In the genomic region with DNA sequence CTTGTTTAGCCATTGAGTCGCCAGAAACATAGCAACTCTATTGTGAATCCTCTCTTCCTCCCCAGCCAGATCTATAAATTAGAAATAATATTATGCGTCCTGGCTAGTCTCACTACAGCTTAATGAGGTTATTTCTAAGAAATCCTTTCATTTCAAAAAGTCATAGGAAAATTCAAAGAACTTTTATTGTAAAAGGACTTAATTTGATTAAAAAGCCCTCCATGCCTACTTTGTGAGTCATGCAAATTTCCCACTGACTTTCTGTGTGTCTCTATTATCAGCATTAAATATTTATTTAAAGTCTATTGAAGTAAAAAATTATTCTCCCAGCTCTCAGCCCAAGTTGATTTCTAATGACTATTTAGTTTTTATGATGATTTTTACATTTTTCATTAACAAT, we compare ENCODE assay signal across 19 cellular contexts.
DNase-seq lines count a peak whose midpoint lies in the region; ATAC-seq, FAIRE-seq and TF ChIP-seq lines count a peak whose summit lies in the region.
"Had no signal": no experiment of that assay in that cellular context is flagged by ENCODE, and none has a peak within 500 bp of the region (broad histone marks: within the 10 kb centered on the region; RNA-seq: fewer than 3 reads in every experiment).

No MANE protein-coding gene starts in this region.

- no peak for ATAC-seq in Panc1
- ATAC-seq in gastrocnemius medialis: no peak
- ATAC-seq in T-helper 17 cell: no peak
- no peak for ATAC-seq in CD4-positive, alpha-beta T cell (ENCODE audit: poor library complexity)
- ATAC-seq: HepG2, T-cell had no signal

- in situ Hi-C loops in Panc1 (cut with HindIII; ENCODE audit: low pct_unique_long_range_greater_than_20kb, low sequenced_read_pairs) (no loop called here), gastrocnemius medialis (cut with MboI; ENCODE audit: low sequenced_read_pairs in 4 of 4) (no loop called here)

- H3K9me3 ChIP-seq in Panc1 (ENCODE audit: control insufficient read depth, insufficient read depth, low read depth, low read length) (peaks cover 24% of the 10 kb centered on the region; the same call in 1 of the 2 replicates), gastrocnemius medialis (no peaks in the 10 kb centered on the region), T-helper 17 cell (ENCODE audit: control insufficient read depth, low read length, poor library complexity, severe bottlenecking) (no peaks in the 10 kb centered on the region)
- H3K9me3 ChIP-seq in CD4-positive, alpha-beta T cell (ENCODE audit: control insufficient read depth, low read length): no peaks in the 10 kb centered on the region

- no TSS peak for BruUV-seq in Panc1 (replicated peaks; lab: Mats Ljungman, UMichigan)

- H3K4me1 ChIP-seq in Panc1 (ENCODE audit: control insufficient read depth, insufficient read depth, low read length) (no peaks in the 10 kb centered on the region), gastrocnemius medialis (no peaks in the 10 kb centered on the region)
- H3K4me1 ChIP-seq: SJCRH30 had no signal

- H3K27me3 ChIP-seq in Panc1 (ENCODE audit: control insufficient read depth, insufficient read depth, low read length) (no peaks in the 10 kb centered on the region), gastrocnemius medialis (no peaks in the 10 kb centered on the region)
- H3K27me3 ChIP-seq in CD4-positive, alpha-beta T cell (ENCODE audit: control insufficient read depth, insufficient read depth, low read length): no peaks in the 10 kb centered on the region
- H3K27me3 ChIP-seq: MG63, SJCRH30 had no signal

- H3K27ac ChIP-seq in Panc1 (ENCODE audit: low read length) (peak overlapping the region; percentile 78; the same call in 1 of the 2 replicates), gastrocnemius medialis (no peak overlapping the region)
- no peak overlapping the region for H3K27ac ChIP-seq in CD4-positive, alpha-beta T cell (ENCODE audit: low read depth, low read length)
- H3K27ac ChIP-seq: RWPE1, SJCRH30 had no signal

- no peaks in the 10 kb centered on the region for H3K36me3 ChIP-seq in Panc1 (ENCODE audit: control insufficient read depth, insufficient read depth, low read length)
- H3K36me3 ChIP-seq in gastrocnemius medialis: no peaks in the 10 kb centered on the region
- H3K36me3 ChIP-seq: MG63, SJCRH30 had no signal

- peak; percentile 65 for DNase-seq in EH (ENCODE audit: low read depth)
- no peak for DNase-seq in Panc1 (ENCODE audit: low read depth, low spot score)
- peak; percentile 7 for DNase-seq in kidney glomerular epithelial cell (lab: John Stamatoyannopoulos, UW)
- no peak for DNase-seq in gastrocnemius medialis
- DNase-seq in T-helper 17 cell: no peak
- DNase-seq in CD4-positive, alpha-beta T cell: no peak
- DNase-seq in activated T-helper 1 cell treated with anti-CD3 and anti-CD28 coated beads, Interleukin-12 subunit alpha, Interleukin-12 subunit beta, Interleukin-2, Interleukin-4 antibody, amounts not matched to agents 30 ng/mL and 10 ng/mL and 1 ng/mL, durations not matched to agents 14 hours and 24 hours and 36 hours (ENCODE audit: low spot score): no peak
- DNase-seq: ACHN, MG63, NCI-H1092 treated with DMSO at 0.1 percent for 48 hours, NCI-H2081 treated with DMSO at 0.1 percent for 48 hours, NCI-H345, NCI-H526, OCI-M1, SJCRH30, T-cell had no signal

- H3K4me1 Mint-ChIP-seq in T-helper 17 cell: peaks cover 2% of the 10 kb centered on the region
- H3K4me1 Mint-ChIP-seq in CD4-positive, alpha-beta T cell (ENCODE audit: low read depth): no peaks in the 10 kb centered on the region
- H3K4me1 Mint-ChIP-seq in activated T-helper 1 cell treated with anti-CD3 and anti-CD28 coated beads, Interleukin-12 subunit alpha, Interleukin-12 subunit beta, Interleukin-2, Interleukin-4 antibody, amounts not matched to agents 30 ng/mL and 10 ng/mL and 1 ng/mL, durations not matched to agents 14 hours and 24 hours and 36 hours (ENCODE audit: low read depth): peaks cover 14% of the 10 kb centered on the region
- H3K4me1 Mint-ChIP-seq: T-cell had no signal

- intact Hi-C loops in Panc1 (cut with micrococcal nuclease; ENCODE audit: unreplicated experiment): no loop called here
- intact Hi-C loops in gastrocnemius medialis (cut with DNase I; ENCODE audit: low total_unique reads): no loop called here
- intact Hi-C loops in CD4-positive, alpha-beta T cell (cut with DNase I, micrococcal nuclease): no loop called here
- intact Hi-C loops in activated T-helper 1 cell treated with anti-CD3 and anti-CD28 coated beads, Interleukin-12 subunit alpha, Interleukin-12 subunit beta, Interleukin-2, Interleukin-4 antibody, amounts not matched to agents 30 ng/mL and 10 ng/mL and 1 ng/mL, durations not matched to agents 14 hours and 24 hours and 36 hours (cut with micrococcal nuclease): loop anchor here (10.0 kb wide), 2 partner anchors 46 to 346 kb away; no protein-coding TSS in a partner anchor

- H3K27ac Mint-ChIP-seq in T-helper 17 cell: no peak overlapping the region
- H3K27ac Mint-ChIP-seq in CD4-positive, alpha-beta T cell: no peak overlapping the region
- no peak overlapping the region for H3K27ac Mint-ChIP-seq in activated T-helper 1 cell treated with anti-CD3 and anti-CD28 coated beads, Interleukin-12 subunit alpha, Interleukin-12 subunit beta, Interleukin-2, Interleukin-4 antibody, amounts not matched to agents 30 ng/mL and 10 ng/mL and 1 ng/mL, durations not matched to agents 14 hours and 24 hours and 36 hours
- H3K27ac Mint-ChIP-seq: T-cell had no signal

- peaks cover 22% of the 10 kb centered on the region for H3K27me3 Mint-ChIP-seq in T-helper 17 cell
- peaks cover 11% of the 10 kb centered on the region for H3K27me3 Mint-ChIP-seq in CD4-positive, alpha-beta T cell
- H3K27me3 Mint-ChIP-seq in activated T-helper 1 cell treated with anti-CD3 and anti-CD28 coated beads, Interleukin-12 subunit alpha, Interleukin-12 subunit beta, Interleukin-2, Interleukin-4 antibody, amounts not matched to agents 30 ng/mL and 10 ng/mL and 1 ng/mL, durations not matched to agents 14 hours and 24 hours and 36 hours (ENCODE audit: insufficient read depth): peaks cover 11% of the 10 kb centered on the region

- H3K4me3 Mint-ChIP-seq in T-helper 17 cell: no peak overlapping the region
- no peak overlapping the region for H3K4me3 Mint-ChIP-seq in CD4-positive, alpha-beta T cell
- H3K4me3 Mint-ChIP-seq in activated T-helper 1 cell treated with anti-CD3 and anti-CD28 coated beads, Interleukin-12 subunit alpha, Interleukin-12 subunit beta, Interleukin-2, Interleukin-4 antibody, amounts not matched to agents 30 ng/mL and 10 ng/mL and 1 ng/mL, durations not matched to agents 14 hours and 24 hours and 36 hours: no peak overlapping the region
- H3K4me3 Mint-ChIP-seq: T-cell had no signal

- POLR2A ChIA-PET in Panc1 (lab: Charles Lee): interaction anchor here (0.6 kb wide), 1 partner anchor 81 kb away, joined by 8 read pairs; no protein-coding TSS in a partner anchor
- POLR2A ChIA-PET in CD4-positive, alpha-beta T cell (lab: Charles Lee): no interaction called here

- H3K4me3 ChIP-seq in Panc1 (ENCODE audit: low read depth in 2 of 2, low read length in 2 of 2) (no peak overlapping the region), gastrocnemius medialis (no peak overlapping the region)
- H3K4me3 ChIP-seq: MG63, SJCRH30 had no signal

- no peaks in the 10 kb centered on the region for H3K36me3 Mint-ChIP-seq in T-helper 17 cell (ENCODE audit: low read depth)
- no peaks in the 10 kb centered on the region for H3K36me3 Mint-ChIP-seq in CD4-positive, alpha-beta T cell (ENCODE audit: low read depth)
- no peaks in the 10 kb centered on the region for H3K36me3 Mint-ChIP-seq in activated T-helper 1 cell treated with anti-CD3 and anti-CD28 coated beads, Interleukin-12 subunit alpha, Interleukin-12 subunit beta, Interleukin-2, Interleukin-4 antibody, amounts not matched to agents 30 ng/mL and 10 ng/mL and 1 ng/mL, durations not matched to agents 14 hours and 24 hours and 36 hours (ENCODE audit: low read depth)
- H3K36me3 Mint-ChIP-seq: T-cell had no signal

- FAIRE-seq in endometrium (lab: Jason Lieb, UNC): peak; percentile 99
- FAIRE-seq: HepG2 had no signal

- TF ChIP-seq CTCF in Panc1 (IDR thresholded peaks at IDR 0.05) (no peak), gastrocnemius medialis (IDR thresholded peaks at IDR 0.05 in 4 of 5, conservative IDR thresholded peaks at IDR 0.05 in 1 of 5) (no peak)
- TF ChIP-seq CTCF in CD4-positive, alpha-beta T cell (IDR thresholded peaks at IDR 0.05): no peak

- CTCF ChIA-PET in Panc1 (lab: Charles Lee): no interaction called here
- CTCF ChIA-PET in CD4-positive, alpha-beta T cell (lab: Charles Lee): interaction anchor here (1.5 kb wide), 1 partner anchor 18 kb away, joined by 3 read pairs; no protein-coding TSS in a partner anchor

- H3K9me3 Mint-ChIP-seq in CD4-positive, alpha-beta T cell: no peaks in the 10 kb centered on the region
- H3K9me3 Mint-ChIP-seq in activated T-helper 1 cell treated with anti-CD3 and anti-CD28 coated beads, Interleukin-12 subunit alpha, Interleukin-12 subunit beta, Interleukin-2, Interleukin-4 antibody, amounts not matched to agents 30 ng/mL and 10 ng/mL and 1 ng/mL, durations not matched to agents 14 hours and 24 hours and 36 hours: peaks cover 14% of the 10 kb centered on the region

- no peak for TF ChIP-seq POLR2A in gastrocnemius medialis (IDR thresholded peaks at IDR 0.05)

Comparison
In these comparisons a context has a peak if more than half of its experiments do, and no peak if none do; other contexts are left out.
1. DNase-seq: peak in EH (single experiment) and kidney glomerular epithelial cell (single experiment); none in Panc1 (single experiment), gastrocnemius medialis (0 of 2), T-helper 17 cell (0 of 3), CD4-positive, alpha-beta T cell (0 of 10) and activated T-helper 1 cell treated with anti-CD3 and anti-CD28 coated beads, Interleukin-12 subunit alpha, Interleukin-12 subunit beta, Interleukin-2, Interleukin-4 antibody, amounts not matched to agents 30 ng/mL and 10 ng/mL and 1 ng/mL, durations not matched to agents 14 hours and 24 hours and 36 hours (single experiment).